In the genomic region with DNA sequence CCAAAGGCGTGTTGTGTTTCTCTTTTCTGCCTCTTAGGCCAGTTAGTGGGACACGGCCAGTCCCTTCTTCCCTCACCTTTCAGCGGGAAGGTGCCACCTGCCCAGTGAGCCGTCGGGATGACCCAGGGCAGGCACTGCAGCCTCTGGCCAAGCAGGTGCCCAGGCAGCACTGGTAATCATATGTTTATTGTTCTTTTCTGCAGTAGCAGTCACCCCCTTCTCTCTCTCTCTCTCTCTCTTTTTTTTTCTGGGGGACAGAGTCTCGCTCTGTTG, we compare ENCODE assay signal across 33 cellular contexts. TPM values are rescaled to one million over a fixed set of nuclear protein-coding genes. Genes with fewer than 3 reads are reported as not detected.
"Had no signal": no experiment of that assay in that cellular context is flagged by ENCODE, and none has a peak within 500 bp of the region (broad histone marks: within the 10 kb centered on the region; RNA-seq: fewer than 3 reads in every experiment).

No MANE protein-coding gene starts in this region.

- H3K4me1 Mint-ChIP-seq: activated B cell treated with CpG ODN at 0.5 μM for 24 hours, mesothelial cell of epicardium had no signal

- H3K4me3 ChIP-seq: esophagus squamous epithelium, heart right ventricle, right lobe of liver, testis, transverse colon had no signal

- H3K27ac Mint-ChIP-seq: activated B cell treated with CpG ODN at 0.5 μM for 24 hours; activated CD8-positive, alpha-beta T cell treated with anti-CD3 and anti-CD28 coated beads for 36 hours; activated naive CD8-positive, alpha-beta T cell; dendritic cell treated with granulocyte-macrophage colony-stimulating factor and Interleukin-4, amounts not matched to agents 40 ng/mL and 50 ng/mL, for 4 days; mesothelial cell of epicardium; natural killer cell; progenitor cell of endocrine pancreas; T-helper 1 cell treated with Interleukin-12 subunit alpha and Interleukin-12 subunit beta and Interleukin-4 antibody, amounts not matched to agents 30 μg/mL and 1 μg/mL, for 36 hours had no signal

- H3K36me3 ChIP-seq: brain microvascular endothelial cell, esophagus squamous epithelium, heart right ventricle, right lobe of liver, transverse colon had no signal

- H3K9me3 ChIP-seq: testis had no signal

- H3K36me3 Mint-ChIP-seq: activated naive CD8-positive, alpha-beta T cell had no signal

- DNase-seq: activated B cell treated with CpG ODN at 0.5 μM for 24 hours; activated CD4-positive, alpha-beta T cell treated with anti-CD3 and anti-CD28 coated beads, Interleukin-2, amount 50 U/mL, for 1 hour; activated CD8-positive, alpha-beta T cell treated with anti-CD3 and anti-CD28 coated beads for 36 hours; activated effector memory CD4-positive, alpha-beta T cell treated with Interleukin-2 at 50 U/mL for 16 hours; activated naive CD4-positive, alpha-beta T cell treated with Interleukin-2 at 50 U/mL for 16 hours; activated T-cell treated with anti-CD3 and anti-CD28 coated beads for 4 hours; amniotic stem cell; brain microvascular endothelial cell; caudate nucleus; effector CD4-positive, alpha-beta T cell; esophagus squamous epithelium; foreskin melanocyte; heart right ventricle; natural killer cell; SK-N-SH; stimulated activated CD4-positive, alpha-beta T cell treated with anti-CD3 and anti-CD28 coated beads, Interleukin-12 subunit alpha, Interleukin-12 subunit beta, amount 100 ng/mL, for 4 hours; stimulated activated CD4-positive, alpha-beta T cell treated with anti-CD3 and anti-CD28 coated beads, Interleukin-4, amount 100 ng/mL, for 1 hour; stimulated activated naive CD8-positive, alpha-beta T cell treated with anti-CD3 and anti-CD28 coated beads, Interleukin-15, Interleukin-2, amounts not matched to agents 100 U/mL and 50 U/mL, for 24 hours; SW 1271; transverse colon had no signal

- ATAC-seq: activated CD8-positive, alpha-beta T cell treated with anti-CD3 and anti-CD28 coated beads for 36 hours; heart right ventricle; natural killer cell; right lobe of liver; stimulated activated naive CD8-positive, alpha-beta T cell treated with anti-CD3 and anti-CD28 coated beads, Interleukin-15, Interleukin-2, amounts not matched to agents 100 U/mL and 50 U/mL, for 24 hours had no signal

- H3K4me3 Mint-ChIP-seq: activated B cell treated with CpG ODN at 0.5 μM for 24 hours; activated CD8-positive, alpha-beta T cell treated with anti-CD3 and anti-CD28 coated beads for 36 hours; activated naive CD8-positive, alpha-beta T cell; dendritic cell treated with granulocyte-macrophage colony-stimulating factor and Interleukin-4, amounts not matched to agents 40 ng/mL and 50 ng/mL, for 4 days; mesothelial cell of epicardium; natural killer cell; T-helper 1 cell treated with Interleukin-12 subunit alpha and Interleukin-12 subunit beta and Interleukin-4 antibody, amounts not matched to agents 30 μg/mL and 1 μg/mL, for 36 hours had no signal

RNA-seq across cellular contexts. Expression of gene CRYAA, which starts 38.2 kb away (rescaled TPM):
- total RNA-seq: activated B cell treated with CpG ODN at 0.5 μM for 24 hours; activated CD8-positive, alpha-beta T cell treated with anti-CD3 and anti-CD28 coated beads for 36 hours; astrocyte; esophagus squamous epithelium; glomerular endothelial cell; heart right ventricle; mesothelial cell of epicardium; natural killer cell; osteoblast; progenitor cell of endocrine pancreas; renal cortical epithelial cell; skeletal muscle tissue; transverse colon; urinary bladder had no signal
